In the genomic region with DNA sequence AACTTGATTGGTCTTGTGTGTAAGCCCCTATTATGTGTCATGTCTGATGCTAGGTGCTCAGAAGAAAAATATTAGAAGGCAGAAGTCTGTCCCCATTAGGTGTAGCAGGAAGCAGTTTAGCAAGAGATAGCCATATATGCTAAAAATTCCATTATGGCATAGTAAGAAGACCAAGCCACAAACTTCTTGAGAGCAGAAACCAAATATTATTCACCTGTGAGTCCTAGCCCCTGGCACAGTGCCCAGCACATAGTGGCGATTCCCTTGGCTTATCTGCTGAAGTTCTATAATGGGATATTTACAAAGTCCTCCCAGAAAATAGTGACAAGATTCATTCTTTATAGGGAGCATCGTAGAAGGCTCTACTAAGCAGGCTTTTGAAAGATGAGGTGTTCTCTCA, we compare ENCODE assay signal across 15 cellular contexts.
DNase-seq lines count a peak whose midpoint lies in the region; ATAC-seq and TF ChIP-seq lines count a peak whose summit lies in the region.
"Had no signal": no experiment of that assay in that cellular context is flagged by ENCODE, and none has a peak within 500 bp of the region (broad histone marks: within the 10 kb centered on the region; RNA-seq: fewer than 3 reads in every experiment).

No MANE protein-coding gene starts in this region.

- intact Hi-C loops in activated CD8-positive, alpha-beta T cell treated with anti-CD3 and anti-CD28 coated beads for 36 hours (cut with micrococcal nuclease) = no loop called here

- H3K4me1 Mint-ChIP-seq in activated CD8-positive, alpha-beta T cell treated with anti-CD3 and anti-CD28 coated beads for 36 hours (ENCODE audit: low read depth) = no peaks in the 10 kb centered on the region
- H3K4me1 Mint-ChIP-seq: B cell, IgD-negative memory B cell had no signal

- H3K27me3 ChIP-seq in RWPE2 (ENCODE audit: insufficient read depth, poor library complexity, severe bottlenecking) = no peaks in the 10 kb centered on the region

- H3K36me3 ChIP-seq in RWPE2 (ENCODE audit: low read depth) = no peaks in the 10 kb centered on the region
- H3K36me3 ChIP-seq: HAP-1 had no signal

- no peaks in the 10 kb centered on the region for H3K27me3 Mint-ChIP-seq in activated CD8-positive, alpha-beta T cell treated with anti-CD3 and anti-CD28 coated beads for 36 hours
- H3K27me3 Mint-ChIP-seq: B cell; CD4-positive, alpha-beta T cell; IgD-negative memory B cell had no signal

- H3K36me3 Mint-ChIP-seq in activated CD8-positive, alpha-beta T cell treated with anti-CD3 and anti-CD28 coated beads for 36 hours (ENCODE audit: low read depth) = peaks cover 5% of the 10 kb centered on the region

- H3K9me3 ChIP-seq in RWPE2 (ENCODE audit: severe bottlenecking) = no peaks in the 10 kb centered on the region
- H3K9me3 ChIP-seq: HAP-1 had no signal

- H3K4me1 ChIP-seq in RWPE2 (ENCODE audit: insufficient read depth, poor library complexity, severe bottlenecking) = no peaks in the 10 kb centered on the region
- H3K4me1 ChIP-seq: HAP-1 had no signal

- no peak overlapping the region for H3K27ac ChIP-seq in RWPE2 (ENCODE audit: poor library complexity, severe bottlenecking)

- CTCF ChIA-PET in activated CD8-positive, alpha-beta T cell treated with anti-CD3 and anti-CD28 coated beads for 36 hours (lab: Charles Lee) = no interaction called here

- no peak overlapping the region for H3K27ac Mint-ChIP-seq in activated CD8-positive, alpha-beta T cell treated with anti-CD3 and anti-CD28 coated beads for 36 hours
- H3K27ac Mint-ChIP-seq: B cell; CD4-positive, alpha-beta T cell; IgD-negative memory B cell had no signal

- peaks cover 2% of the 10 kb centered on the region for H3K9me3 Mint-ChIP-seq in activated CD8-positive, alpha-beta T cell treated with anti-CD3 and anti-CD28 coated beads for 36 hours

- POLR2A ChIA-PET in activated CD8-positive, alpha-beta T cell treated with anti-CD3 and anti-CD28 coated beads for 36 hours (lab: Charles Lee) = no interaction called here

- ATAC-seq in RWPE2 (ENCODE audit: low read depth) (peak; percentile 48; the same call in 2 of the 3 replicates), GM18861 (IDR thresholded peaks at IDR 0.05; ENCODE audit: unreplicated experiment) (no peak)
- ATAC-seq in activated CD8-positive, alpha-beta T cell treated with anti-CD3 and anti-CD28 coated beads for 36 hours = no peak

- no peak overlapping the region for H3K4me3 ChIP-seq in RWPE2 (ENCODE audit: severe bottlenecking)
- H3K4me3 ChIP-seq: HAP-1 had no signal

- no peak overlapping the region for H3K4me3 Mint-ChIP-seq in activated CD8-positive, alpha-beta T cell treated with anti-CD3 and anti-CD28 coated beads for 36 hours
- H3K4me3 Mint-ChIP-seq: B cell; CD4-positive, alpha-beta T cell; IgD-negative memory B cell had no signal

- no peak for TF ChIP-seq CTCF in RWPE2 (IDR thresholded peaks at IDR 0.05; ENCODE audit: poor library complexity, severe bottlenecking)
- no peak for TF ChIP-seq CTCF in activated CD8-positive, alpha-beta T cell treated with anti-CD3 and anti-CD28 coated beads for 36 hours (IDR thresholded peaks at IDR 0.05)

- DNase-seq in A172 (ENCODE audit: low spot score) = peak; percentile 10
- peak; percentile 25 for DNase-seq in ELR (ENCODE audit: low read depth)
- DNase-seq in RWPE2 (ENCODE audit: low spot score) = no peak
- peak; percentile 16 for DNase-seq in glomerular visceral epithelial cell (ENCODE audit: extremely low spot score)
- no peak for DNase-seq in activated CD8-positive, alpha-beta T cell treated with anti-CD3 and anti-CD28 coated beads for 36 hours
- no peak for DNase-seq in germinal center (ENCODE audit: low spot score)
- DNase-seq: C1 segment of cervical spinal cord; CD4-positive, alpha-beta T cell; DMS79; EL; GDM1 had no signal

Comparison
In these comparisons a context has a peak if more than half of its experiments do, and no peak if none do; other contexts are left out.
1. DNase-seq: peak in A172 (single experiment), ELR (single experiment) and glomerular visceral epithelial cell (single experiment); none in RWPE2 (single experiment), activated CD8-positive, alpha-beta T cell treated with anti-CD3 and anti-CD28 coated beads for 36 hours (single experiment) and germinal center (single experiment).